Comparison of ENCODE assay signal across 8 cellular contexts in genomic region chr9:104863180-104863883, GRCh38.
DNase-seq lines count a peak whose midpoint lies in the region; ATAC-seq and TF ChIP-seq lines count a peak whose summit lies in the region.

No MANE protein-coding gene starts in this region.

- peaks cover 29% of the 10 kb centered on the region for H3K36me3 Mint-ChIP-seq in GM23338 (ENCODE audit: low read depth)

- no peaks in the 10 kb centered on the region for H3K9me2 ChIP-seq in GM23338 (ENCODE audit: insufficient read depth)
- H3K9me2 ChIP-seq in PC-9 (ENCODE audit: insufficient read depth): no peaks in the 10 kb centered on the region

- H3F3A ChIP-seq in GM23338 (replicated peaks; ENCODE audit: low read depth): peaks cover 7% of the 10 kb centered on the region; the same call in 1 of the 2 replicates
- H3F3A ChIP-seq in PC-9 (ENCODE audit: insufficient read depth, low read depth): peaks cover 30% of the 10 kb centered on the region

- H3K4me1 ChIP-seq in GM23338 (ENCODE audit: insufficient read depth): peaks cover 40% of the 10 kb centered on the region
- H3K4me1 ChIP-seq in KMS-11 (ENCODE audit: low read depth, poor library complexity, severe bottlenecking): peaks cover 40% of the 10 kb centered on the region
- peaks cover 50% of the 10 kb centered on the region for H3K4me1 ChIP-seq in PC-9 (replicated peaks; ENCODE audit: insufficient read depth)

- peak overlapping the region; percentile 45 for H3K4me3 Mint-ChIP-seq in GM23338

- H3K27ac Mint-ChIP-seq in GM23338: peak overlapping the region; percentile 50; the same call in 1 of the 2 replicates

- H3K9ac ChIP-seq in KMS-11: no peak overlapping the region

- ATAC-seq in GM23338 (peak; percentile 85), Right ventricle myocardium superior (ENCODE audit: poor library complexity) (peak; percentile 68)

- H3K27me3 ChIP-seq in GM06990 (replicated peaks; ENCODE audit: control insufficient read depth, insufficient read depth, low read length): no peaks in the 10 kb centered on the region; the same call in 1 of the 2 replicates
- H3K27me3 ChIP-seq in GM23338 (ENCODE audit: insufficient read depth): no peaks in the 10 kb centered on the region
- no peaks in the 10 kb centered on the region for H3K27me3 ChIP-seq in KMS-11 (ENCODE audit: insufficient read depth, low read depth)
- H3K27me3 ChIP-seq in PC-9 (ENCODE audit: insufficient read depth, low read depth): no peaks in the 10 kb centered on the region

- H3K27me3 Mint-ChIP-seq in GM23338 (ENCODE audit: insufficient read depth, low read depth, poor library complexity): peaks cover 16% of the 10 kb centered on the region

- H3K27ac ChIP-seq in GM23338 (ENCODE audit: low read depth): peak overlapping the region; percentile 57
- H3K27ac ChIP-seq in KMS-11: no peak overlapping the region
- peak overlapping the region; percentile 21; the same call in 1 of the 2 replicates for H3K27ac ChIP-seq in PC-9

- BruUV-seq in PC-9 (replicated peaks; lab: Mats Ljungman, UMichigan): no TSS peak

- POLR2A ChIA-PET in PC-9 (lab: Charles Lee; ENCODE audit: unreplicated experiment): interaction anchor here (0.6 kb wide), 1 partner anchor 143 kb away, joined by 3 read pairs; no protein-coding TSS in a partner anchor

- H3K4me1 Mint-ChIP-seq in GM23338: peaks cover 49% of the 10 kb centered on the region

- H2AFZ ChIP-seq in GM23338: no peak overlapping the region
- H2AFZ ChIP-seq in KMS-11 (ENCODE audit: low read depth): no peak overlapping the region
- H2AFZ ChIP-seq in PC-9: no peak overlapping the region

- H3K4me3 ChIP-seq in GM06990 (replicated peaks; ENCODE audit: low read depth, low read length): no peak overlapping the region
- peak overlapping the region; percentile 23; the same call in 1 of the 2 replicates for H3K4me3 ChIP-seq in GM23338
- no peak overlapping the region for H3K4me3 ChIP-seq in KMS-11 (IDR thresholded peaks at IDR 0.05; ENCODE audit: insufficient read depth, low read depth, low read length)
- no peak overlapping the region for H3K4me3 ChIP-seq in PC-9

- H3K4me2 ChIP-seq in GM23338 (peak overlapping the region; percentile 51), KMS-11 (peak overlapping the region; percentile 11; the same call in 1 of the 2 replicates), PC-9 (no peak overlapping the region)

- CTCF ChIA-PET in PC-9 (lab: Charles Lee): interaction anchor here (0.6 to 1.2 kb wide), 9 partner anchors 10 to 382 kb away, joined by 3 to 9 read pairs (median 3); partner anchors contain the start of genes ABCA1 and SLC44A1

- H4K20me1 ChIP-seq in GM23338 (replicated peaks; ENCODE audit: insufficient read depth): no peaks in the 10 kb centered on the region
- no peaks in the 10 kb centered on the region for H4K20me1 ChIP-seq in KMS-11 (ENCODE audit: insufficient read depth)
- H4K20me1 ChIP-seq in PC-9 (ENCODE audit: insufficient read depth): no peaks in the 10 kb centered on the region

- peaks cover 4% of the 10 kb centered on the region; the same call in 2 of the 3 replicates for H3K9me3 Mint-ChIP-seq in GM23338

- H3K79me2 ChIP-seq in GM23338 (replicated peaks; ENCODE audit: insufficient read depth): no peaks in the 10 kb centered on the region
- no peaks in the 10 kb centered on the region for H3K79me2 ChIP-seq in KMS-11 (ENCODE audit: insufficient read depth, low read depth)
- peaks cover 20% of the 10 kb centered on the region for H3K79me2 ChIP-seq in PC-9 (ENCODE audit: low read depth)

- DNase-seq in GM06990 (ENCODE audit: extremely low read depth, insufficient read length) (peak; percentile 6), GM23338 (ENCODE audit: low spot score) (peak; percentile 91), PC-9 (peak; percentile 56), Right ventricle myocardium superior (peak; percentile 48), posterior cingulate gyrus (peak in 7 of 10 donors; percentile 23 to 92 (median 42))
- peak; percentile 48 for DNase-seq in activated naive CD4-positive, alpha-beta T cell treated with anti-CD3 and anti-CD28 coated beads, Interleukin-2, amount 50 U/mL, for 16 hours
- no peak for DNase-seq in effector CD8-positive, alpha-beta T cell (lab: John Stamatoyannopoulos, UW)

- TF ChIP-seq CTCF in GM06990 (IDR thresholded peaks at IDR 0.05; ENCODE audit: insufficient read depth, low read length, poor library complexity, severe bottlenecking) (peak; percentile 85), GM23338 (conservative IDR thresholded peaks at IDR 0.05; ENCODE audit: low read depth in 2 of 2) (peak; percentile 86 to 95), KMS-11 (conservative IDR thresholded peaks at IDR 0.05; ENCODE audit: low read depth, low read length) (peak; percentile 91), PC-9 (conservative IDR thresholded peaks at IDR 0.05) (peak; percentile 84)

- no peaks in the 10 kb centered on the region for H3K9me3 ChIP-seq in PC-9 (ENCODE audit: insufficient read depth, low read depth)

- intact Hi-C loops in PC-9 (cut with micrococcal nuclease; ENCODE audit: unreplicated experiment): loop anchor here (1.0 to 10.0 kb wide), 7 partner anchors 63 to 552 kb away; partner anchors contain the start of gene SLC44A1
- intact Hi-C loops in Right ventricle myocardium superior (cut with DNase I): loop anchor here (5.0 to 10.0 kb wide), 3 partner anchors 51 to 554 kb away; no protein-coding TSS in a partner anchor
- intact Hi-C loops in posterior cingulate gyrus (cut with DNase I): loop anchor here (2.0 to 5.0 kb wide), 2 partner anchors 64 to 293 kb away; partner anchors contain the start of gene ABCA1

- H3K36me3 ChIP-seq in GM06990 (ENCODE audit: control insufficient read depth, insufficient read depth, low read length): no peaks in the 10 kb centered on the region
- no peaks in the 10 kb centered on the region for H3K36me3 ChIP-seq in GM23338 (ENCODE audit: insufficient read depth)
- no peaks in the 10 kb centered on the region for H3K36me3 ChIP-seq in KMS-11 (ENCODE audit: insufficient read depth)
- H3K36me3 ChIP-seq in PC-9 (ENCODE audit: low read depth): peaks cover 25% of the 10 kb centered on the region

TF ChIP-seq in GM23338, 12 proteins besides CTCF, POLR2A, EP300 and RAD21:
- TF ChIP-seq EZH2phosphoT487 (IDR thresholded peaks at IDR 0.05; ENCODE audit: unreplicated experiment) (no peak), STAT1 (IDR thresholded peaks at IDR 0.05; ENCODE audit: unreplicated experiment) (no peak), ZNF331 (CRISPR knock-in tag; IDR thresholded peaks at IDR 0.05; ENCODE audit: low read depth) (no peak), CREB1 (CRISPR knock-in tag; IDR thresholded peaks at IDR 0.05; ENCODE audit: low read depth) (no peak), ZNF462 (CRISPR knock-in tag; IDR thresholded peaks at IDR 0.05) (no peak), ZNF114 (CRISPR knock-in tag; IDR thresholded peaks at IDR 0.05) (no peak)
